ENCODE assay signal across 15 cellular contexts in the genomic region with DNA sequence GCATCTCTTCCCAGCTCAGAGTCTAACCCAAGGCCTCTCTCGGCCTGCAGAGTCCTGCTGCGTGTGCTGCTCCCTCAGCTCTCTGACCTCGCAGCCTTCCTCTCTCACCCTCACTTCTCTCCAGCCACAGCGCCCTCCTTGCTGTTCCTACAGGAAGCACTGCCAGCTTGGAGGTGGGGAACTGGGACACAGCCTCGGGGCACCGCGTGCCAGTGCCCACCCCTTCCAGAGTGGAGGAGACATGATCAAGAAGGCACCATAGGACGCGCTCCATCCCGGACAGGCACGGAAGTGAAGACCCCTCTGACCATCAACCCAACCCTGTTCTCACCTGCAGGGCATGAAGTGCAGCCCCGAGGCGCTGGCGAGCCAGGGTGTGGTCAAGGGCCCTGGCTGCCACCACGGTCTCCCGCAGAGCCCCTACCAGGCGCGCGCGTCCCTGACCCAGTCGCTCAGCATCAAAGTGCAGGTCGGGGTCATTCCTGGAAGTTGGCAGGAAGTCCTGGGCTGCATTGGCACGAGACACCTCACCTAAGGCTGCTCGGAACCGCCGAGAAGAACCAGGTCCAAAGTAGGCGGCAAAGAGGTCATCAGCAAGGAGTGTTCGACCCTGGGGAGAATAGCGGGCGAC. TPM values are rescaled to one million over a fixed set of nuclear protein-coding genes. Genes with fewer than 3 reads are reported as not detected.
A peak's percentile ranks its signal among the peaks of the same experiment; 100 is the strongest.
DNase-seq lines count a peak whose midpoint lies in the region; ATAC-seq and TF ChIP-seq lines count a peak whose summit lies in the region.
"Had no signal": no experiment of that assay in that cellular context is flagged by ENCODE, and none has a peak within 500 bp of the region (broad histone marks: within the 10 kb centered on the region; RNA-seq: fewer than 3 reads in every experiment).

No MANE protein-coding gene starts in this region.

- no peak overlapping the region for H3K18ac ChIP-seq in IMR-90 (ENCODE audit: low read depth, low read length)

- no peak overlapping the region for H3K56ac ChIP-seq in IMR-90 (ENCODE audit: extremely low read depth, insufficient read depth, low read length)

- TF ChIP-seq CTCF in IMR-90 (conservative IDR thresholded peaks at IDR 0.05; ENCODE audit: low read depth, low read length) (no peak), osteoblast (IDR thresholded peaks at IDR 0.05; ENCODE audit: extremely low read depth, low read depth, low read length) (no peak)

- H4K91ac ChIP-seq in IMR-90 (ENCODE audit: insufficient read depth, low read depth, low read length), result no peak overlapping the region

- no peak overlapping the region for H2BK15ac ChIP-seq in IMR-90 (ENCODE audit: low read depth, low read length)

- BruUV-seq in IMR-90 (replicated peaks; lab: Mats Ljungman, UMichigan), result no TSS peak

- H3K79me2 ChIP-seq in osteoblast (ENCODE audit: insufficient read depth, low read length), result no peaks in the 10 kb centered on the region

- no peak for DNase-seq in T-helper 1 cell
- no peak for DNase-seq in IMR-90
- DNase-seq in osteoblast (ENCODE audit: insufficient read length, low spot score, missing footprints), result peak; percentile 64
- DNase-seq in inferior parietal cortex (ENCODE audit: extremely low spot score), result no peak
- DNase-seq: activated naive CD4-positive, alpha-beta T cell treated with anti-CD3 and anti-CD28 coated beads for 36 hours; COR-L47; GF-D8; NCI-H2029 treated with DMSO at 0.1 percent for 48 hours; NCI-H69; T1000 had no signal

- H3K9me1 ChIP-seq in IMR-90 (ENCODE audit: insufficient read depth, low read length), result 0 out of 2 replicates have a peak, but pooled peaks cover 8% of the 10 kb centered on the region

- H3K9me3 ChIP-seq in IMR-90 (ENCODE audit: control insufficient read depth, insufficient read depth, low read length), result no peaks in the 10 kb centered on the region
- no peaks in the 10 kb centered on the region for H3K9me3 ChIP-seq in ectodermal cell (ENCODE audit: control insufficient read depth, low read length)
- H3K9me3 ChIP-seq in osteoblast (ENCODE audit: low read depth, low read length), result no peaks in the 10 kb centered on the region

- 0 out of 2 replicates have a peak overlapping the region, but pooled peaks have one; percentile 31 for H2AK5ac ChIP-seq in IMR-90 (ENCODE audit: low read depth, low read length)

- no peak overlapping the region for H3K4ac ChIP-seq in IMR-90 (ENCODE audit: low read depth, low read length)

- peak overlapping the region; percentile 81 for H3K27ac Mint-ChIP-seq in T-helper 1 cell treated with Interleukin-12 subunit alpha and Interleukin-12 subunit beta and Interleukin-4 antibody, amounts not matched to agents 30 μg/mL and 1 μg/mL, for 36 hours
- H3K27ac Mint-ChIP-seq: activated naive CD4-positive, alpha-beta T cell treated with anti-CD3 and anti-CD28 coated beads for 36 hours had no signal

- no peak overlapping the region for H2AK9ac ChIP-seq in IMR-90 (replicated peaks; ENCODE audit: low read depth, low read length, poor library complexity)

- no peaks in the 10 kb centered on the region for H3K9me3 Mint-ChIP-seq in T-helper 1 cell treated with Interleukin-12 subunit alpha and Interleukin-12 subunit beta and Interleukin-4 antibody, amounts not matched to agents 30 μg/mL and 1 μg/mL, for 36 hours
- H3K9me3 Mint-ChIP-seq: activated naive CD4-positive, alpha-beta T cell treated with anti-CD3 and anti-CD28 coated beads for 36 hours had no signal

- no peak for ATAC-seq in IMR-90 (ENCODE audit: low read depth)
- no peak for ATAC-seq in GM18517 (IDR thresholded peaks at IDR 0.05; ENCODE audit: unreplicated experiment)
- ATAC-seq in GM21360 (IDR thresholded peaks at IDR 0.05; ENCODE audit: unreplicated experiment), result no peak

- no peak for TF ChIP-seq POLR2A in IMR-90 (IDR thresholded peaks at IDR 0.05; ENCODE audit: low read depth, low read length)

- POLR2A ChIA-PET in IMR-90 (lab: Charles Lee; ENCODE audit: unreplicated experiment), result no interaction called here

- H2AFZ ChIP-seq in IMR-90 (replicated peaks; ENCODE audit: low read length, poor library complexity) (peak overlapping the region; percentile 41), osteoblast (ENCODE audit: low read length) (no peak overlapping the region)

- intact Hi-C loops in IMR-90 (cut with micrococcal nuclease), result no loop called here

- H3K27me3 ChIP-seq in IMR-90 (ENCODE audit: control insufficient read depth, insufficient read depth, low read length) (no peaks in the 10 kb centered on the region), ectodermal cell (ENCODE audit: control insufficient read depth, insufficient read depth, low read length, poor library complexity, severe bottlenecking) (no peaks in the 10 kb centered on the region), osteoblast (ENCODE audit: insufficient read depth, low read length) (no peaks in the 10 kb centered on the region)

- no peak overlapping the region for H4K5ac ChIP-seq in IMR-90 (ENCODE audit: low read depth, low read length)

- H4K20me1 ChIP-seq in IMR-90 (ENCODE audit: insufficient read depth, low read length) (no peaks in the 10 kb centered on the region), osteoblast (ENCODE audit: insufficient read depth, low read length) (no peaks in the 10 kb centered on the region)

- H3K14ac ChIP-seq in IMR-90 (replicated peaks; ENCODE audit: low read depth, low read length), result no peak overlapping the region

- no peak overlapping the region for H2BK5ac ChIP-seq in IMR-90 (ENCODE audit: low read depth, low read length, poor library complexity, severe bottlenecking)

- dilution Hi-C loops in IMR-90 (cut with HindIII; ENCODE audit: low sequenced_read_pairs, unreplicated experiment), result no loop called here

- H3K4me2 ChIP-seq in IMR-90 (ENCODE audit: low read depth, low read length) (no peak overlapping the region), osteoblast (ENCODE audit: insufficient read depth, low read length) (no peak overlapping the region)

- H3K27ac ChIP-seq in IMR-90 (ENCODE audit: insufficient read depth, low read length) (no peak overlapping the region), ectodermal cell (ENCODE audit: insufficient read depth, low read depth, low read length, poor library complexity, severe bottlenecking) (peak overlapping the region; percentile 33), osteoblast (ENCODE audit: low read depth, low read length) (no peak overlapping the region)

- no peak for TF ChIP-seq RAD21 in IMR-90 (IDR thresholded peaks at IDR 0.05; ENCODE audit: low read length)

- 0 out of 4 replicates have a peak, but pooled peaks cover 0 to 2% of the 10 kb centered on the region in 2 experiments for H3K79me1 ChIP-seq in IMR-90 (ENCODE audit: low read depth in 1 of 2, low read length in 2 of 2)

- H3K36me3 ChIP-seq in IMR-90 (ENCODE audit: control insufficient read depth, insufficient read depth, low read length) (peaks cover 26% of the 10 kb centered on the region), ectodermal cell (ENCODE audit: control insufficient read depth, insufficient read depth, low read length) (peaks cover 23% of the 10 kb centered on the region), osteoblast (ENCODE audit: insufficient read depth, low read length) (peaks cover 16% of the 10 kb centered on the region)

- no peak overlapping the region for H3K9ac ChIP-seq in IMR-90 (ENCODE audit: low read depth, low read length)

- CTCF ChIA-PET in IMR-90 (lab: Yijun Ruan, JAX), result interaction anchor here (0.9 to 1.2 kb wide), 2 partner anchors 16 to 20 kb away, joined by 3 to 4 read pairs; a partner anchor contains a TSS

- peak overlapping the region; percentile 14 for H3K4me3 Mint-ChIP-seq in T-helper 1 cell treated with Interleukin-12 subunit alpha and Interleukin-12 subunit beta and Interleukin-4 antibody, amounts not matched to agents 30 μg/mL and 1 μg/mL, for 36 hours
- H3K4me3 Mint-ChIP-seq: activated naive CD4-positive, alpha-beta T cell treated with anti-CD3 and anti-CD28 coated beads for 36 hours had no signal

- in situ Hi-C loops in IMR-90 (cut with MboI; ENCODE audit: low sequenced_read_pairs), result no loop called here

- H3K4me3 ChIP-seq in IMR-90 (ENCODE audit: insufficient read depth, low read depth, low read length) (no peak overlapping the region), ectodermal cell (ENCODE audit: insufficient read depth, low read depth, low read length) (no peak overlapping the region), osteoblast (ENCODE audit: insufficient read depth, low read length) (no peak overlapping the region)

- peaks cover 10% of the 10 kb centered on the region for H3K4me1 ChIP-seq in IMR-90 (ENCODE audit: control insufficient read depth, insufficient read depth, low read length)
- H3K4me1 ChIP-seq in ectodermal cell (ENCODE audit: control insufficient read depth, insufficient read depth, low read length), result peaks cover 6% of the 10 kb centered on the region
- peaks cover 12% of the 10 kb centered on the region for H3K4me1 ChIP-seq in osteoblast (ENCODE audit: insufficient read depth, low read length)

- peaks cover 3% of the 10 kb centered on the region for H3K36me3 Mint-ChIP-seq in T-helper 1 cell treated with Interleukin-12 subunit alpha and Interleukin-12 subunit beta and Interleukin-4 antibody, amounts not matched to agents 30 μg/mL and 1 μg/mL, for 36 hours (ENCODE audit: low read depth)

- H3K23ac ChIP-seq in IMR-90 (ENCODE audit: low read depth, low read length), result no peak overlapping the region

- no peaks in the 10 kb centered on the region for H3K27me3 Mint-ChIP-seq in T-helper 1 cell treated with Interleukin-12 subunit alpha and Interleukin-12 subunit beta and Interleukin-4 antibody, amounts not matched to agents 30 μg/mL and 1 μg/mL, for 36 hours (ENCODE audit: low read depth)

- H4K8ac ChIP-seq in IMR-90 (ENCODE audit: low read depth in 2 of 2, low read length in 2 of 2), result no peak overlapping the region

- 91% methylated on average over 17 of the region's 30 CpGs; no CpG with 5 or more reads in 1 of the 2 experiments for WGBS in IMR-90 (ENCODE audit: extremely low coverage in 2 of 2, insufficient read length in 1 of 2), 2 experiments
- 93 to 94% methylated on average over 30 of the region's 30 CpGs for WGBS in ectodermal cell, 2 experiments

- H3K4me1 Mint-ChIP-seq in T-helper 1 cell treated with Interleukin-12 subunit alpha and Interleukin-12 subunit beta and Interleukin-4 antibody, amounts not matched to agents 30 μg/mL and 1 μg/mL, for 36 hours (ENCODE audit: low read depth), result peaks cover 30% of the 10 kb centered on the region

- H2BK20ac ChIP-seq in IMR-90 (ENCODE audit: low read depth, low read length), result no peak overlapping the region

- no peak overlapping the region for H2BK120ac ChIP-seq in IMR-90 (ENCODE audit: low read depth, low read length)

RNA-seq across cellular contexts. Expression of a gene that starts 1.4 kb away (rescaled TPM):
- total RNA-seq in IMR-90 (2012; rRNA removed), result under 0.01 and 0.28 TPM in 2 replicates
- polyA plus RNA-seq in IMR-90 (2012; rRNA removed), result 1.0 and 1.4 TPM in 2 replicates
- polyA plus RNA-seq in IMR-90 (2012; cell fraction: cytosol; rRNA removed), result 0.60 and 1.2 TPM in 2 replicates
- 3.1 and 4.5 TPM in 2 replicates for polyA plus RNA-seq in IMR-90 (2012; cell fraction: nucleus; rRNA removed; ENCODE audit: low replicate concordance)
- polyA plus RNA-seq in ectodermal cell (2013, experiment 1 of 4), result 0.63 TPM
- 1.5 TPM for polyA plus RNA-seq in ectodermal cell (2013, experiment 2 of 4)
- polyA plus RNA-seq in ectodermal cell (2013, experiment 3 of 4), result 0.37 TPM
- 0.97 TPM for polyA plus RNA-seq in ectodermal cell (2013, experiment 4 of 4)
- total RNA-seq in osteoblast, result 0.29 and 0.36 TPM in 2 replicates
- total RNA-seq: myocyte had no signal

RNA-seq across cellular contexts. Expression of a gene that starts 13.3 kb away (rescaled TPM):
- total RNA-seq in IMR-90 (2012; rRNA removed), result not detected in 2 replicates
- polyA plus RNA-seq in IMR-90 (2012; rRNA removed), result 2.2 and 2.3 TPM in 2 replicates
- 0.27 and 1.1 TPM in 2 replicates for polyA plus RNA-seq in IMR-90 (2012; cell fraction: cytosol; rRNA removed)
- polyA plus RNA-seq in IMR-90 (2012; cell fraction: nucleus; rRNA removed; ENCODE audit: low replicate concordance), result 24.2 and 40.1 TPM in 2 replicates
- polyA plus RNA-seq in ectodermal cell (2013, experiment 1 of 4), result 7.1 TPM
- polyA plus RNA-seq in ectodermal cell (2013, experiment 2 of 4), result 12.0 TPM
- 8.6 TPM for polyA plus RNA-seq in ectodermal cell (2013, experiment 3 of 4)
- polyA plus RNA-seq in ectodermal cell (2013, experiment 4 of 4), result 8.0 TPM
- 0.59 and 1.4 TPM in 2 replicates for total RNA-seq in osteoblast
- total RNA-seq: myocyte had no signal

RNA-seq across cellular contexts. Expression of a gene that starts 19.8 kb away (rescaled TPM):
- total RNA-seq in IMR-90 (2012; rRNA removed) (32.2 and 41.2 TPM in 2 replicates), osteoblast (40.1 and 42.0 TPM in 2 replicates)
- polyA plus RNA-seq in IMR-90 (2012; rRNA removed), result 39.6 and 42.0 TPM in 2 replicates
- 25.0 and 31.3 TPM in 2 replicates for polyA plus RNA-seq in IMR-90 (2012; cell fraction: cytosol; rRNA removed)
- 49.4 and 162 TPM in 2 replicates for polyA plus RNA-seq in IMR-90 (2012; cell fraction: nucleus; rRNA removed; ENCODE audit: low replicate concordance)
- polyA plus RNA-seq in ectodermal cell (2013, experiment 1 of 4), result 113 TPM
- 95.5 TPM for polyA plus RNA-seq in ectodermal cell (2013, experiment 2 of 4)
- 60.3 TPM for polyA plus RNA-seq in ectodermal cell (2013, experiment 3 of 4)
- 60.5 TPM for polyA plus RNA-seq in ectodermal cell (2013, experiment 4 of 4)

RNA-seq across cellular contexts. Expression of a gene that starts 31.0 kb away (rescaled TPM):
- total RNA-seq in IMR-90 (2012; rRNA removed) (48.0 and 56.3 TPM in 2 replicates), osteoblast (18.3 and 22.4 TPM in 2 replicates)
- polyA plus RNA-seq in IMR-90 (2012; rRNA removed), result 55.0 and 61.0 TPM in 2 replicates
- polyA plus RNA-seq in IMR-90 (2012; cell fraction: cytosol; rRNA removed), result 54.6 and 56.8 TPM in 2 replicates
- 13.0 and 15.1 TPM in 2 replicates for polyA plus RNA-seq in IMR-90 (2012; cell fraction: nucleus; rRNA removed; ENCODE audit: low replicate concordance)
- polyA plus RNA-seq in ectodermal cell (2013, experiment 1 of 4), result 150 TPM
- 155 TPM for polyA plus RNA-seq in ectodermal cell (2013, experiment 2 of 4)
- 131 TPM for polyA plus RNA-seq in ectodermal cell (2013, experiment 3 of 4)
- 136 TPM for polyA plus RNA-seq in ectodermal cell (2013, experiment 4 of 4)

RNA-seq across cellular contexts. Expression of a gene that starts 35.9 kb away (rescaled TPM):
- total RNA-seq in IMR-90 (2012; rRNA removed) (4.7 and 5.6 TPM in 2 replicates), osteoblast (12.4 and 13.0 TPM in 2 replicates)
- 14.5 and 15.7 TPM in 2 replicates for polyA plus RNA-seq in IMR-90 (2012; rRNA removed)
- polyA plus RNA-seq in IMR-90 (2012; cell fraction: cytosol; rRNA removed), result 2.4 and 9.8 TPM in 2 replicates
- polyA plus RNA-seq in IMR-90 (2012; cell fraction: nucleus; rRNA removed; ENCODE audit: low replicate concordance), result 112 and 132 TPM in 2 replicates
- polyA plus RNA-seq in ectodermal cell (2013, experiment 1 of 4), result 51.6 TPM
- 46.9 TPM for polyA plus RNA-seq in ectodermal cell (2013, experiment 2 of 4)
- 34.1 TPM for polyA plus RNA-seq in ectodermal cell (2013, experiment 3 of 4)
- 44.3 TPM for polyA plus RNA-seq in ectodermal cell (2013, experiment 4 of 4)
